7 cellular contexts compared by ENCODE assay signal in the genomic region with DNA sequence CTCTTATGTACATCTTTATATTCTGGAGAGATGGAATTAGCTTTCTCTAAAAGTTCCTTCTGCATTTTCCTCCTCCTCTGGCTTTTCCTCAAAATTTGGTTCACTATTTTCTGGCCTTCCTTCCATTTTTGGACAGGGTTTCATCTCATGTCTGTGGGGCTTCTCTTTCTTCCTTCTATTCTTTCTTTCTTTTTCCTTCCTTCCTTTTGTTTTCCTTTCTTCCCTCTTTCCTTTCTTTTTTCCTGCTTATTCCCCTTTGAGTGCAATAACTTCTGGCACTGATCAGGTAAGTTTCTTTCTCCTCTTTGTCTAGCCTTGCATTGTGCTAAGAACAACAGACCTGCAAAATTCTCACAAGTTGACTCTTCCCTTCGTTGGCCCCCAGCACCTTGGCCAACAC. TPM values are rescaled to one million over a fixed set of nuclear protein-coding genes. Genes with fewer than 3 reads are reported as not detected.
"Had no signal": no experiment of that assay in that cellular context is flagged by ENCODE, and none has a peak within 500 bp of the region (broad histone marks: within the 10 kb centered on the region; RNA-seq: fewer than 3 reads in every experiment).

No MANE protein-coding gene starts in this region.

- H3K27ac ChIP-seq: GM23248 had no signal

- H3K36me3 ChIP-seq: HAP-1 had no signal

- H3K9me3 ChIP-seq: HAP-1 had no signal

- DNase-seq: GM23248, GOT3, H7, KG1 had no signal

- ATAC-seq: HCT116 had no signal

- H3K4me1 ChIP-seq: HAP-1 had no signal

- H3K4me3 ChIP-seq: GM23248, HAP-1 had no signal

RNA-seq across cellular contexts. Expression of gene DNAAF9, which starts 57.8 kb away (rescaled TPM):
- total RNA-seq: HT-29 had no signal
